ENCODE assay signal across 24 cellular contexts in genomic region chr11:80995523-80995922, GRCh38.
A peak's percentile ranks its signal among the peaks of the same experiment; 100 is the strongest.
DNase-seq lines count a peak whose midpoint lies in the region; ATAC-seq, FAIRE-seq and TF ChIP-seq lines count a peak whose summit lies in the region.
"Had no signal": no experiment of that assay in that cellular context is flagged by ENCODE, and none has a peak within 500 bp of the region (broad histone marks: within the 10 kb centered on the region; RNA-seq: fewer than 3 reads in every experiment).

No MANE protein-coding gene starts in this region.

- in situ Hi-C loops in K562 (cut with MboI) = no loop called here

- CTCF ChIA-PET in K562 (lab: Yijun Ruan, JAX; ENCODE audit: low intra/inter-chr PET ratio) = no interaction called here

- H4K5ac ChIP-seq in H9 (ENCODE audit: insufficient read length, low read depth, low read length) = no peak overlapping the region

- no peak for TF ChIP-seq CTCF in H9 (conservative IDR thresholded peaks at IDR 0.05)
- no peak for TF ChIP-seq CTCF in K562 (IDR thresholded peaks at IDR 0.05 in 2 of 3, conservative IDR thresholded peaks at IDR 0.05 in 1 of 3; ENCODE audit: insufficient read depth in 2 of 3, low read depth in 1 of 3, low read length in 3 of 3)

- intact Hi-C loops in K562 (cut with micrococcal nuclease) = no loop called here

- no peaks in the 10 kb centered on the region for H3K36me3 ChIP-seq in K562 (ENCODE audit: control insufficient read depth, insufficient read depth, low read length)
- H3K36me3 ChIP-seq in small intestine (ENCODE audit: control insufficient read depth in 2 of 2, insufficient read depth in 2 of 2, low read length in 2 of 2) = no peaks in the 10 kb centered on the region
- H3K36me3 ChIP-seq: BE2C; BLaER1 treated with 17β-estradiol and CSF1 and Interleukin-3, amounts not matched to agents 10 nM and 100 nM; HAP-1 had no signal

- FAIRE-seq in K562 (lab: Jason Lieb, UNC) = no peak
- peak; percentile 70 for FAIRE-seq in small intestine (lab: Jason Lieb, UNC)
- FAIRE-seq: A549, D721Med, GM12891, GM18507 had no signal

- 0 out of 7 replicates have a peak overlapping the region, but pooled peaks of 1 of the 3 experiments have one; percentile 2 for H3K27ac Mint-ChIP-seq in H9
- no peak overlapping the region for H3K27ac Mint-ChIP-seq in activated naive CD4-positive, alpha-beta T cell treated with anti-CD3 and anti-CD28 coated beads, Interleukin-2, amount 50 U/mL, for 72 hours
- H3K27ac Mint-ChIP-seq: CD14-positive monocyte; CD4-positive, alpha-beta T cell; CD8-positive, alpha-beta memory T cell; GM23338; HFFc6 had no signal

- no peak overlapping the region for H3K4me3 ChIP-seq in K562
- H3K4me3 ChIP-seq in small intestine (ENCODE audit: low read depth in 1 of 2, low read length in 2 of 2) = no peak overlapping the region
- H3K4me3 ChIP-seq: A549; BLaER1 treated with 17β-estradiol and CSF1 and Interleukin-3, amounts not matched to agents 10 nM and 100 nM; GM23338; HAP-1 had no signal

- no peaks in the 10 kb centered on the region for H3K27me3 Mint-ChIP-seq in H9 (ENCODE audit: low read depth)
- H3K27me3 Mint-ChIP-seq: CD4-positive, alpha-beta T cell; CD8-positive, alpha-beta memory T cell had no signal

- H3K27ac ChIP-seq in H9 (ENCODE audit: insufficient read length, low read depth, low read length) = no peak overlapping the region
- H3K27ac ChIP-seq in K562 (ENCODE audit: extremely low read depth, low read depth, low read length) = no peak overlapping the region
- H3K27ac ChIP-seq in small intestine (ENCODE audit: low read depth in 1 of 2, low read length in 1 of 2) = no peak overlapping the region
- H3K27ac ChIP-seq: A549; BLaER1 treated with 17β-estradiol and CSF1 and Interleukin-3, amounts not matched to agents 10 nM and 100 nM had no signal

- no peak overlapping the region for H3K4me3 Mint-ChIP-seq in H9
- H3K4me3 Mint-ChIP-seq: CD14-positive monocyte; CD4-positive, alpha-beta T cell; CD8-positive, alpha-beta memory T cell; GM23338; HFFc6 had no signal

- TF ChIP-seq POLR2A in K562 (conservative IDR thresholded peaks at IDR 0.05) = no peak

- H3K56ac ChIP-seq in H9 (ENCODE audit: insufficient read length, low read depth, low read length) = no peak overlapping the region

- no TSS peak for BruUV-seq in K562 (replicated peaks; lab: Mats Ljungman, UMichigan)

- no peak overlapping the region for H2BK120ac ChIP-seq in H9 (ENCODE audit: low read depth, low read length, poor library complexity, severe bottlenecking)

- no peak for TF ChIP-seq RAD21 in K562 (CRISPR knock-in tag; conservative IDR thresholded peaks at IDR 0.05 in 1 of 2, IDR thresholded peaks at IDR 0.05 in 1 of 2)

- H2BK15ac ChIP-seq in H9 (ENCODE audit: low read depth, low read length) = no peak overlapping the region

- peak overlapping the region; percentile 36 for H3T11ph ChIP-seq in H9 (ENCODE audit: low read length)

- peaks cover 2 to 7% (median 2%) of the 10 kb centered on the region in 3 experiments; a peak in 4 of 7 replicates for H3K36me3 Mint-ChIP-seq in H9 (ENCODE audit: insufficient read depth in 1 of 3, low read depth in 3 of 3)
- no peaks in the 10 kb centered on the region for H3K36me3 Mint-ChIP-seq in activated naive CD4-positive, alpha-beta T cell treated with anti-CD3 and anti-CD28 coated beads, Interleukin-2, amount 50 U/mL, for 72 hours
- H3K36me3 Mint-ChIP-seq: CD14-positive monocyte; CD8-positive, alpha-beta memory T cell had no signal

- no peaks in the 10 kb centered on the region for H3K9me3 ChIP-seq in H9 (ENCODE audit: control insufficient read depth, low read depth, low read length)
- H3K9me3 ChIP-seq in K562 (replicated peaks; ENCODE audit: control insufficient read depth, insufficient read depth, low read depth, low read length) = no peaks in the 10 kb centered on the region; the same call in 1 of the 2 replicates
- no peaks in the 10 kb centered on the region for H3K9me3 ChIP-seq in small intestine (ENCODE audit: control insufficient read depth, low read depth)
- H3K9me3 ChIP-seq: A549; BE2C; BLaER1 treated with 17β-estradiol and CSF1 and Interleukin-3, amounts not matched to agents 10 nM and 100 nM; HAP-1 had no signal

- no peak overlapping the region for H4K91ac ChIP-seq in H9 (ENCODE audit: insufficient read length, low read depth, low read length)

- no peak overlapping the region for H3K4ac ChIP-seq in H9 (ENCODE audit: low read depth, low read length)

- H3K9me3 Mint-ChIP-seq in H9 = peaks cover 0 to 6% of the 10 kb centered on the region in 2 experiments; a peak in 3 of 5 replicates
- peaks cover 13 to 14% of the 10 kb centered on the region in 2 donors for H3K9me3 Mint-ChIP-seq in activated naive CD4-positive, alpha-beta T cell treated with anti-CD3 and anti-CD28 coated beads, Interleukin-2, amount 50 U/mL, for 72 hours

- H3K4me1 Mint-ChIP-seq in H9 = peaks cover 20 to 22% of the 10 kb centered on the region in 2 experiments
- H3K4me1 Mint-ChIP-seq: CD14-positive monocyte; CD8-positive, alpha-beta memory T cell had no signal

- H2AK5ac ChIP-seq in H9 (ENCODE audit: insufficient read length, low read length) = no peak overlapping the region

- no peak for ATAC-seq in K562
- ATAC-seq in activated naive CD4-positive, alpha-beta T cell treated with anti-CD3 and anti-CD28 coated beads, Interleukin-2, amount 50 U/mL, for 72 hours = no peak
- ATAC-seq in HG03039 (IDR thresholded peaks at IDR 0.05; ENCODE audit: unreplicated experiment) = no peak
- ATAC-seq: A549, GM23338 had no signal

- WGBS in H9 (ENCODE audit: extremely low coverage, insufficient read length, low lambda C conversion rate) = no CpG with 5 or more reads among the region's 2 CpGs
- WGBS in K562 (ENCODE audit: insufficient coverage, low coverage, missing lambda C conversion rate) = 0% methylated on average over 2 of the region's 2 CpGs
- 51 to 74% (median 53%) methylated on average over 2 of the region's 2 CpGs for WGBS in small intestine, 3 donors

- H3K79me2 ChIP-seq in H9 (ENCODE audit: insufficient read depth, low read length) = no peaks in the 10 kb centered on the region
- no peaks in the 10 kb centered on the region for H3K79me2 ChIP-seq in K562 (ENCODE audit: control insufficient read depth, insufficient read depth, low read length)

- no peak overlapping the region for H2BK12ac ChIP-seq in H9 (ENCODE audit: insufficient read length, low read depth, low read length)

- H4K20me1 ChIP-seq in H9 (ENCODE audit: control insufficient read depth, insufficient read depth, insufficient read length) (no peaks in the 10 kb centered on the region), K562 (replicated peaks; ENCODE audit: control insufficient read depth, insufficient read depth, low read length) (no peaks in the 10 kb centered on the region)
- H4K20me1 ChIP-seq: BLaER1 treated with 17β-estradiol and CSF1 and Interleukin-3, amounts not matched to agents 10 nM and 100 nM had no signal

- H3K79me1 ChIP-seq in H9 (ENCODE audit: insufficient read depth, low read depth, low read length, poor library complexity, severe bottlenecking) = no peaks in the 10 kb centered on the region

- POLR2A ChIA-PET in K562 (lab: Yijun Ruan, JAX) = no interaction called here

- DNase-seq in H9 = no peak
- DNase-seq in K562 (ENCODE audit: extremely low read depth in 1 of 4, low spot score in 3 of 4) = no peak
- DNase-seq in small intestine = no peak
- no peak for DNase-seq in activated naive CD4-positive, alpha-beta T cell treated with anti-CD3 and anti-CD28 coated beads, Interleukin-2, amount 50 U/mL, for 72 hours (ENCODE audit: low spot score in 2 of 2)
- no peak for DNase-seq in NCI-H1105 (lab: John Stamatoyannopoulos, UW)
- DNase-seq: ACHN; AML-193; BE2C; CD4-positive, alpha-beta T cell; CD8-positive, alpha-beta memory T cell; DMS 273 treated with DMSO at 0.1 percent for 48 hours; DMS79; EL; GF-D8; HFFc6 had no signal

- H3K27me3 ChIP-seq in H9 (ENCODE audit: insufficient read depth, low read length) (no peaks in the 10 kb centered on the region), K562 (ENCODE audit: control insufficient read depth in 2 of 2, insufficient read depth in 2 of 2, low read length in 2 of 2) (no peaks in the 10 kb centered on the region), small intestine (ENCODE audit: control insufficient read depth in 2 of 2, insufficient read depth in 2 of 2, low read length in 2 of 2) (no peaks in the 10 kb centered on the region)
- H3K27me3 ChIP-seq: BE2C; BLaER1 treated with 17β-estradiol and CSF1 and Interleukin-3, amounts not matched to agents 10 nM and 100 nM had no signal

- H3K14ac ChIP-seq in H9 (ENCODE audit: insufficient read depth, low read length) = no peak overlapping the region

- no peaks in the 10 kb centered on the region for H3K9me1 ChIP-seq in K562 (ENCODE audit: control insufficient read depth, insufficient read depth, low read length)

- no peak overlapping the region for H3K4me2 ChIP-seq in H9 (ENCODE audit: insufficient read depth, insufficient read length, low read length)
- no peak overlapping the region for H3K4me2 ChIP-seq in K562 (ENCODE audit: insufficient read depth, low read length)
- H3K4me2 ChIP-seq: A549; BLaER1 treated with 17β-estradiol and CSF1 and Interleukin-3, amounts not matched to agents 10 nM and 100 nM; GM23338 had no signal

- H2BK5ac ChIP-seq in H9 (ENCODE audit: insufficient read length, low read length) = no peak overlapping the region

- no peak overlapping the region for H2BK20ac ChIP-seq in H9 (ENCODE audit: low read depth, low read length, poor library complexity, severe bottlenecking)

- no peak overlapping the region for H3K23ac ChIP-seq in H9 (ENCODE audit: insufficient read length, low read depth, low read length)

- H3K23me2 ChIP-seq in H9 (ENCODE audit: insufficient read length, low read depth, low read length, poor library complexity, severe bottlenecking) = no peaks in the 10 kb centered on the region

- no peak overlapping the region for H3K18ac ChIP-seq in H9 (ENCODE audit: insufficient read length, low read depth, low read length)

- TF ChIP-seq EP300 in K562 (IDR thresholded peaks at IDR 0.05; ENCODE audit: low read length) = no peak

- H3K4me1 ChIP-seq in H9 (ENCODE audit: insufficient read depth, low read length) (no peaks in the 10 kb centered on the region; the same call in 1 of the 2 replicates), K562 (replicated peaks in 1 of 2; ENCODE audit: control insufficient read depth in 2 of 2, insufficient read depth in 2 of 2, low read length in 2 of 2) (no peaks in the 10 kb centered on the region), small intestine (ENCODE audit: control insufficient read depth in 2 of 2, insufficient read depth in 1 of 2, low read depth in 1 of 2, low read length in 1 of 2) (no peaks in the 10 kb centered on the region)
- H3K4me1 ChIP-seq: A549; BE2C; BLaER1 treated with 17β-estradiol and CSF1 and Interleukin-3, amounts not matched to agents 10 nM and 100 nM; HAP-1 had no signal

- H4K8ac ChIP-seq in H9 (replicated peaks; ENCODE audit: insufficient read length, low read depth, low read length) = no peak overlapping the region

- H2AFZ ChIP-seq in H9 (ENCODE audit: low read length) (no peak overlapping the region), K562 (ENCODE audit: low read depth, low read length) (no peak overlapping the region)
- H2AFZ ChIP-seq: GM23338 had no signal

- H3K9ac ChIP-seq in H9 (ENCODE audit: extremely low read depth, insufficient read length, low read length) (no peak overlapping the region), K562 (ENCODE audit: insufficient read depth in 1 of 2, low read depth in 2 of 2, low read length in 2 of 2) (no peak overlapping the region)
- H3K9ac ChIP-seq: BLaER1 treated with 17β-estradiol and CSF1 and Interleukin-3, amounts not matched to agents 10 nM and 100 nM had no signal
